ENCODE assay signal across 26 cellular contexts in genomic region chr4:126874533-126874932, GRCh38.
"Had no signal": no experiment of that assay in that cellular context is flagged by ENCODE, and none has a peak within 500 bp of the region (broad histone marks: within the 10 kb centered on the region; RNA-seq: fewer than 3 reads in every experiment).

No MANE protein-coding gene starts in this region.

- H3K4me1 ChIP-seq: lower lobe of right lung, right atrium auricular region, testis, thyroid gland, transverse colon, upper lobe of left lung, vagina had no signal

- H3K36me3 ChIP-seq: lower lobe of right lung, neutrophil, ovary, right atrium auricular region, thyroid gland, transverse colon, upper lobe of left lung, vagina had no signal

- H3K36me3 Mint-ChIP-seq: immature natural killer cell; stimulated activated effector memory CD8-positive, alpha-beta T cell treated with anti-CD3 and anti-CD28 coated beads, Interleukin-12 subunit alpha, Interleukin-12 subunit beta, amount 100 ng/mL, for 72 hours had no signal

- ATAC-seq: lower lobe of right lung; naive thymus-derived CD8-positive, alpha-beta T cell; sciatic nerve; stimulated activated effector memory CD8-positive, alpha-beta T cell treated with anti-CD3 and anti-CD28 coated beads, Interleukin-12 subunit alpha, Interleukin-12 subunit beta, amount 100 ng/mL, for 72 hours; stimulated activated naive CD8-positive, alpha-beta T cell treated with anti-CD3 and anti-CD28 coated beads, Interleukin-15, amount 100 ng/mL, for 72 hours had no signal

- H3K27ac Mint-ChIP-seq: immature natural killer cell; naive thymus-derived CD8-positive, alpha-beta T cell; nephron; progenitor cell of endocrine pancreas; stimulated activated effector memory CD8-positive, alpha-beta T cell treated with anti-CD3 and anti-CD28 coated beads, Interleukin-12 subunit alpha, Interleukin-12 subunit beta, amount 100 ng/mL, for 72 hours; stimulated activated naive CD8-positive, alpha-beta T cell treated with anti-CD3 and anti-CD28 coated beads, Interleukin-15, amount 100 ng/mL, for 72 hours had no signal

- H3K27ac ChIP-seq: lower lobe of right lung, neutrophil, ovary, right atrium auricular region, skin epidermis, testis, thyroid gland, transverse colon, upper lobe of left lung, vagina had no signal

- H3K4me3 ChIP-seq: lower lobe of right lung, ovary, right atrium auricular region, skin epidermis, testis, thyroid gland, transverse colon, upper lobe of left lung, vagina had no signal

- H3K27me3 Mint-ChIP-seq: naive thymus-derived CD8-positive, alpha-beta T cell; progenitor cell of endocrine pancreas; stimulated activated naive CD8-positive, alpha-beta T cell treated with anti-CD3 and anti-CD28 coated beads, Interleukin-15, amount 100 ng/mL, for 72 hours had no signal

- DNase-seq: head of caudate nucleus; hypothalamus; immature natural killer cell; lower lobe of right lung; mammary epithelial cell; mesenchymal stem cell; naive thymus-derived CD8-positive, alpha-beta T cell; ovary; stimulated activated CD4-positive, alpha-beta T cell treated with anti-CD3 and anti-CD28 coated beads, Interleukin-4, amount 100 ng/mL, for 24 hours; stimulated activated naive CD4-positive, alpha-beta T cell treated with Interleukin-2 at 50 U/mL for 16 hours; stimulated activated naive CD8-positive, alpha-beta T cell treated with anti-CD3 and anti-CD28 coated beads, Interleukin-15, amount 100 ng/mL, for 72 hours; substantia nigra; testis; thyroid gland; transverse colon had no signal

- H3K27me3 ChIP-seq: neutrophil, ovary, right atrium auricular region, testis, thyroid gland, transverse colon, upper lobe of left lung, vagina had no signal

- H3K9me3 ChIP-seq: neutrophil, ovary, testis, thyroid gland, vagina had no signal

- H3K4me3 Mint-ChIP-seq: immature natural killer cell; naive thymus-derived CD8-positive, alpha-beta T cell; nephron; neural crest cell; stimulated activated effector memory CD8-positive, alpha-beta T cell treated with anti-CD3 and anti-CD28 coated beads, Interleukin-12 subunit alpha, Interleukin-12 subunit beta, amount 100 ng/mL, for 72 hours; stimulated activated naive CD8-positive, alpha-beta T cell treated with anti-CD3 and anti-CD28 coated beads, Interleukin-15, amount 100 ng/mL, for 72 hours had no signal

- H3K4me1 Mint-ChIP-seq: immature natural killer cell; naive thymus-derived CD8-positive, alpha-beta T cell; nephron; neural crest cell; stimulated activated effector memory CD8-positive, alpha-beta T cell treated with anti-CD3 and anti-CD28 coated beads, Interleukin-12 subunit alpha, Interleukin-12 subunit beta, amount 100 ng/mL, for 72 hours; stimulated activated naive CD8-positive, alpha-beta T cell treated with anti-CD3 and anti-CD28 coated beads, Interleukin-15, amount 100 ng/mL, for 72 hours had no signal

- FAIRE-seq: islet of Langerhans had no signal
